ENCODE assay signal across 12 cellular contexts in the genomic region with DNA sequence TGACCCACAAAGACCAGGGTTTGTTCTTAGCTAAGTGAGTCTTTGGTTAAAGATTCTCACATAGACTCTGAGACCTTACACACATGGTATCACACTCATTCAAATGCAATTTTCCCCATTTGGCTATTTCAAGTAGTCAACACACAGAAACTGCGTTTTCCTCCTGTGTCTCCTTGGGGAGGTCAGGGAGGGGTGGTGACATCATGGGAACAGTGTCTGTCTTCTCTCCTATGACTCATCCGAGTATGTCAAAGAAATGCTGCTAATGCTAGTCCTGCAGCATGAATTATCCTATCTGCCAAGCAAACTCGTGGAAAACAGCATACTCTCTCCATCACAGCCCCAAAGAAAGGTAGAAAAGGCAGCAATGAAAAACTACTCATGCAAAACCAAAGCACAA.
A peak's percentile ranks its signal among the peaks of the same experiment; 100 is the strongest.
DNase-seq lines count a peak whose midpoint lies in the region; ATAC-seq and TF ChIP-seq lines count a peak whose summit lies in the region.
"Had no signal": no experiment of that assay in that cellular context is flagged by ENCODE, and none has a peak within 500 bp of the region (broad histone marks: within the 10 kb centered on the region; RNA-seq: fewer than 3 reads in every experiment).

No MANE protein-coding gene starts in this region.

- H3K9me3 ChIP-seq in mammary epithelial cell (replicated peaks; ENCODE audit: insufficient read depth, low read length) = no peaks in the 10 kb centered on the region
- no peaks in the 10 kb centered on the region for H3K9me3 ChIP-seq in MM.1S (replicated peaks; ENCODE audit: insufficient read depth, low read length)
- H3K9me3 ChIP-seq: suprapubic skin had no signal

- H3F3A ChIP-seq in MM.1S (ENCODE audit: insufficient read depth, low read length) = no peaks in the 10 kb centered on the region

- H3K4me1 ChIP-seq in mammary epithelial cell (ENCODE audit: insufficient read depth, low read length) = no peaks in the 10 kb centered on the region
- no peaks in the 10 kb centered on the region for H3K4me1 ChIP-seq in MM.1S (ENCODE audit: low read length)
- H3K4me1 ChIP-seq: suprapubic skin had no signal

- ATAC-seq in stimulated activated naive CD8-positive, alpha-beta T cell treated with anti-CD3 and anti-CD28 coated beads, Interleukin-15, Interleukin-2, amounts not matched to agents 100 U/mL and 50 U/mL, for 24 hours = peak; percentile 46
- no peak for ATAC-seq in stimulated activated naive CD8-positive, alpha-beta T cell treated with anti-CD3 and anti-CD28 coated beads, Interleukin-15, amount 100 ng/mL, for 72 hours
- ATAC-seq: CD8-positive, alpha-beta T cell had no signal

- H3K4me1 Mint-ChIP-seq in stimulated activated naive CD8-positive, alpha-beta T cell treated with anti-CD3 and anti-CD28 coated beads, Interleukin-15, amount 100 ng/mL, for 72 hours = no peaks in the 10 kb centered on the region
- peaks cover 14% of the 10 kb centered on the region for H3K4me1 Mint-ChIP-seq in progenitor cell of endocrine pancreas (ENCODE audit: low read depth)

- H3K9ac ChIP-seq in mammary epithelial cell (ENCODE audit: insufficient read depth, low read length) = no peak overlapping the region
- no peak overlapping the region for H3K9ac ChIP-seq in MM.1S (ENCODE audit: low read length)

- dilution Hi-C loops in mammary epithelial cell (cut with HindIII; ENCODE audit: low sequenced_read_pairs) = no loop called here

- H3K79me2 ChIP-seq in mammary epithelial cell (ENCODE audit: insufficient read depth, low read length) (no peaks in the 10 kb centered on the region), MM.1S (ENCODE audit: low read length) (no peaks in the 10 kb centered on the region)

- H3K4me3 ChIP-seq in mammary epithelial cell (replicated peaks in 1 of 3; ENCODE audit: insufficient read depth in 1 of 3, low read depth in 2 of 3, low read length in 3 of 3) = no peak overlapping the region
- no peak overlapping the region for H3K4me3 ChIP-seq in MM.1S (ENCODE audit: low read length)
- H3K4me3 ChIP-seq: suprapubic skin had no signal

- no peaks in the 10 kb centered on the region for H3K9me2 ChIP-seq in MM.1S (replicated peaks; ENCODE audit: insufficient read depth, low read length)

- CTCF ChIA-PET in mammary epithelial cell (lab: Charles Lee; ENCODE audit: low non-redundant PET) = no interaction called here

- H2AFZ ChIP-seq in mammary epithelial cell (ENCODE audit: low read depth, low read length) = no peak overlapping the region
- H2AFZ ChIP-seq in MM.1S (ENCODE audit: low read length) = no peak overlapping the region

- no peak overlapping the region for H3K4me3 Mint-ChIP-seq in stimulated activated naive CD8-positive, alpha-beta T cell treated with anti-CD3 and anti-CD28 coated beads, Interleukin-15, amount 100 ng/mL, for 72 hours
- no peak overlapping the region for H3K4me3 Mint-ChIP-seq in progenitor cell of endocrine pancreas (ENCODE audit: low read depth)
- H3K4me3 Mint-ChIP-seq: CD8-positive, alpha-beta T cell had no signal

- no peak overlapping the region for H3K27ac Mint-ChIP-seq in stimulated activated naive CD8-positive, alpha-beta T cell treated with anti-CD3 and anti-CD28 coated beads, Interleukin-15, amount 100 ng/mL, for 72 hours
- H3K27ac Mint-ChIP-seq in progenitor cell of endocrine pancreas = no peak overlapping the region
- H3K27ac Mint-ChIP-seq: CD8-positive, alpha-beta T cell had no signal

- H4K20me1 ChIP-seq in mammary epithelial cell (ENCODE audit: insufficient read depth, low read length) (no peaks in the 10 kb centered on the region), MM.1S (ENCODE audit: insufficient read depth, low read length) (no peaks in the 10 kb centered on the region)

- peaks cover 0 to 7% of the 10 kb centered on the region in 2 donors for H3K9me3 Mint-ChIP-seq in stimulated activated naive CD8-positive, alpha-beta T cell treated with anti-CD3 and anti-CD28 coated beads, Interleukin-15, amount 100 ng/mL, for 72 hours
- H3K9me3 Mint-ChIP-seq in progenitor cell of endocrine pancreas (ENCODE audit: low read depth) = no peaks in the 10 kb centered on the region
- H3K9me3 Mint-ChIP-seq: CD8-positive, alpha-beta T cell had no signal

- no TSS peak for BruUV-seq in mammary epithelial cell (replicated peaks; lab: Mats Ljungman, UMichigan)

- H3K27me3 Mint-ChIP-seq in stimulated activated naive CD8-positive, alpha-beta T cell treated with anti-CD3 and anti-CD28 coated beads, Interleukin-15, amount 100 ng/mL, for 72 hours = peaks cover 52% of the 10 kb centered on the region
- H3K27me3 Mint-ChIP-seq in progenitor cell of endocrine pancreas = peaks cover 5% of the 10 kb centered on the region

- H3K36me3 Mint-ChIP-seq in progenitor cell of endocrine pancreas (ENCODE audit: insufficient read depth) = no peaks in the 10 kb centered on the region
- H3K36me3 Mint-ChIP-seq: CD8-positive, alpha-beta T cell had no signal

- no peaks in the 10 kb centered on the region for H3K27me3 ChIP-seq in mammary epithelial cell (ENCODE audit: insufficient read depth, low read length)
- no peaks in the 10 kb centered on the region for H3K27me3 ChIP-seq in MM.1S (replicated peaks; ENCODE audit: insufficient read depth, low read length)
- H3K27me3 ChIP-seq: suprapubic skin had no signal

- H3K36me3 ChIP-seq in mammary epithelial cell (ENCODE audit: insufficient read depth, low read length) (no peaks in the 10 kb centered on the region), MM.1S (replicated peaks; ENCODE audit: insufficient read depth, low read length) (no peaks in the 10 kb centered on the region)
- H3K36me3 ChIP-seq: suprapubic skin had no signal

- 93% methylated on average over 3 of the region's 3 CpGs for WGBS in mammary epithelial cell (ENCODE audit: low coverage, missing lambda C conversion rate)

- no peak overlapping the region for H3K4me2 ChIP-seq in mammary epithelial cell (ENCODE audit: insufficient read depth, low read depth, low read length)
- no peak overlapping the region for H3K4me2 ChIP-seq in MM.1S (ENCODE audit: low read depth, low read length)

- DNase-seq in stimulated activated naive CD8-positive, alpha-beta T cell treated with anti-CD3 and anti-CD28 coated beads, Interleukin-15, Interleukin-2, amounts not matched to agents 100 U/mL and 50 U/mL, for 24 hours = no peak
- no peak for DNase-seq in stimulated activated naive CD8-positive, alpha-beta T cell treated with anti-CD3 and anti-CD28 coated beads, Interleukin-15, amount 100 ng/mL, for 72 hours
- DNase-seq in mammary epithelial cell (peak; percentile 56), kidney tubule cell (ENCODE audit: low spot score) (peak; percentile 96), progenitor cell of endocrine pancreas (ENCODE audit: low spot score, unreplicated experiment) (no peak), MM.1S (no peak), UCSD-AML1 (lab: John Stamatoyannopoulos, UW; ENCODE audit: unreplicated experiment) (no peak)
- no peak for DNase-seq in effector CD4-positive, alpha-beta T cell
- DNase-seq: CD8-positive, alpha-beta T cell; effector memory CD4-positive, alpha-beta T cell; NCI-H524 had no signal

- intact Hi-C loops in mammary epithelial cell (cut with micrococcal nuclease) = loop anchor here (5.0 kb wide), 1 partner anchor 54 kb away; no protein-coding TSS in a partner anchor

- in situ Hi-C loops in mammary epithelial cell (cut with MboI; ENCODE audit: low sequenced_read_pairs in 2 of 2) = no loop called here

- TF ChIP-seq CTCF in mammary epithelial cell (conservative IDR thresholded peaks at IDR 0.05 in 1 of 2, IDR thresholded peaks at IDR 0.05 in 1 of 2; ENCODE audit: extremely low read depth in 1 of 2, insufficient read depth in 1 of 2, low read depth in 1 of 2, low read length in 2 of 2) (no peak), progenitor cell of endocrine pancreas (IDR thresholded peaks at IDR 0.05; ENCODE audit: unreplicated experiment) (no peak), MM.1S (IDR thresholded peaks at IDR 0.05; ENCODE audit: low read length) (no peak)

- H3K27ac ChIP-seq in mammary epithelial cell (ENCODE audit: insufficient read depth, low read depth, low read length) (no peak overlapping the region), MM.1S (ENCODE audit: low read length) (no peak overlapping the region)
- H3K27ac ChIP-seq: suprapubic skin had no signal

Comparison
In these comparisons a context has a peak if more than half of its experiments do, and no peak if none do; other contexts are left out.
1. DNase-seq: peak in mammary epithelial cell (single experiment) and kidney tubule cell (single experiment); none in stimulated activated naive CD8-positive, alpha-beta T cell treated with anti-CD3 and anti-CD28 coated beads, Interleukin-15, Interleukin-2, amounts not matched to agents 100 U/mL and 50 U/mL, for 24 hours (single experiment), stimulated activated naive CD8-positive, alpha-beta T cell treated with anti-CD3 and anti-CD28 coated beads, Interleukin-15, amount 100 ng/mL, for 72 hours (0 of 2), progenitor cell of endocrine pancreas (single experiment), MM.1S (single experiment), UCSD-AML1 (single experiment) and effector CD4-positive, alpha-beta T cell (single experiment).